Comparison of ENCODE assay signal across 10 cellular contexts in genomic region chr10:32960022-32960421, GRCh38. TPM values are rescaled to one million over a fixed set of nuclear protein-coding genes. Genes with fewer than 3 reads are reported as not detected.
DNase-seq lines count a peak whose midpoint lies in the region; ATAC-seq, FAIRE-seq and TF ChIP-seq lines count a peak whose summit lies in the region.
"Had no signal": no experiment of that assay in that cellular context is flagged by ENCODE, and none has a peak within 500 bp of the region (broad histone marks: within the 10 kb centered on the region; RNA-seq: fewer than 3 reads in every experiment).

No MANE protein-coding gene starts in this region.

- H3K27ac ChIP-seq in CD4-positive, CD25-positive, alpha-beta regulatory T cell (ENCODE audit: insufficient read depth, low read length, poor library complexity, severe bottlenecking), result no peak overlapping the region
- H3K27ac ChIP-seq in HUES64 (ENCODE audit: low read depth, low read length) (no peak overlapping the region), pancreas (no peak overlapping the region)
- no peak overlapping the region for H3K27ac ChIP-seq in naive thymus-derived CD4-positive, alpha-beta T cell (ENCODE audit: low read depth, low read length)

- H3K27ac Mint-ChIP-seq in CD4-positive, CD25-positive, alpha-beta regulatory T cell, result peak overlapping the region in 2 of 3 donors; percentile 48 to 51
- H3K27ac Mint-ChIP-seq in chondrocyte (ENCODE audit: unreplicated experiment), result no peak overlapping the region
- H3K27ac Mint-ChIP-seq in naive thymus-derived CD4-positive, alpha-beta T cell, result peak overlapping the region in 1 of 9 donors; percentile 7
- H3K27ac Mint-ChIP-seq in CD14-positive monocyte, result no peak overlapping the region

- 86% methylated on average over 4 of the region's 4 CpGs for WGBS in HUES64
- WGBS in pancreas, 2 donors, result 35 to 36% methylated on average over 4 of the region's 4 CpGs

- no peak for DNase-seq in CD4-positive, CD25-positive, alpha-beta regulatory T cell
- DNase-seq in chondrocyte (ENCODE audit: low spot score), result no peak
- no peak for DNase-seq in naive thymus-derived CD4-positive, alpha-beta T cell
- DNase-seq in CD14-positive monocyte (ENCODE audit: low spot score), result no peak
- DNase-seq in pancreas, result no peak
- no peak for DNase-seq in T-helper 2 cell
- DNase-seq in SHP77 treated with DMSO at 0.1 percent for 48 hours (lab: John Stamatoyannopoulos, UW), result no peak
- DNase-seq: kidney, T-helper 1 cell had no signal

- FAIRE-seq in pancreas (lab: Jason Lieb, UNC), result no peak
- FAIRE-seq: kidney had no signal

- no peaks in the 10 kb centered on the region for H3K27me3 Mint-ChIP-seq in CD4-positive, CD25-positive, alpha-beta regulatory T cell
- H3K27me3 Mint-ChIP-seq in chondrocyte (ENCODE audit: low read depth) (no peaks in the 10 kb centered on the region), CD14-positive monocyte (ENCODE audit: low read depth in 3 of 3) (no peaks in the 10 kb centered on the region)
- H3K27me3 Mint-ChIP-seq in naive thymus-derived CD4-positive, alpha-beta T cell, result peaks cover 0 to 15% (median 0%) of the 10 kb centered on the region in 5 donors

- H3K4me3 ChIP-seq in CD4-positive, CD25-positive, alpha-beta regulatory T cell (ENCODE audit: low read depth, low read length), result peak overlapping the region; percentile 88
- H3K4me3 ChIP-seq in HUES64 (ENCODE audit: low read length), result peak overlapping the region; percentile 89
- H3K4me3 ChIP-seq in naive thymus-derived CD4-positive, alpha-beta T cell (ENCODE audit: low read length), result no peak overlapping the region
- peak overlapping the region in 1 of 4 donors; percentile 79 for H3K4me3 ChIP-seq in pancreas

- H3K4me1 Mint-ChIP-seq in CD4-positive, CD25-positive, alpha-beta regulatory T cell, result peaks cover 8 to 49% (median 43%) of the 10 kb centered on the region in 4 donors
- H3K4me1 Mint-ChIP-seq in chondrocyte (ENCODE audit: low read depth) (peaks cover 64% of the 10 kb centered on the region), CD14-positive monocyte (peaks cover 53% of the 10 kb centered on the region)
- peaks cover 15 to 43% (median 38%) of the 10 kb centered on the region in 7 donors for H3K4me1 Mint-ChIP-seq in naive thymus-derived CD4-positive, alpha-beta T cell

- intact Hi-C loops in naive thymus-derived CD4-positive, alpha-beta T cell (cut with micrococcal nuclease), result no loop called here
- intact Hi-C loops in CD14-positive monocyte (cut with micrococcal nuclease), result loop anchor here in 1 of 2 donors (2.0 kb wide), 1 partner anchor 21 kb away; no protein-coding TSS in a partner anchor
- intact Hi-C loops in pancreas (cut with DNase I), result no loop called here

- no peaks in the 10 kb centered on the region for H3K9me3 ChIP-seq in CD4-positive, CD25-positive, alpha-beta regulatory T cell (ENCODE audit: control insufficient read depth in 2 of 2, low read length in 2 of 2)
- no peaks in the 10 kb centered on the region for H3K9me3 ChIP-seq in HUES64 (ENCODE audit: insufficient read depth, low read depth, low read length)
- H3K9me3 ChIP-seq in naive thymus-derived CD4-positive, alpha-beta T cell (ENCODE audit: control insufficient read depth in 2 of 3, low read length in 3 of 3), result no peaks in the 10 kb centered on the region
- H3K9me3 ChIP-seq in pancreas, result no peaks in the 10 kb centered on the region

- peak overlapping the region; percentile 37 to 98 (median 76) for H3K4me3 Mint-ChIP-seq in CD4-positive, CD25-positive, alpha-beta regulatory T cell
- peak overlapping the region; percentile 79 for H3K4me3 Mint-ChIP-seq in chondrocyte (ENCODE audit: unreplicated experiment)
- H3K4me3 Mint-ChIP-seq in naive thymus-derived CD4-positive, alpha-beta T cell, result peak overlapping the region in 6 of 10 donors; percentile 16 to 94 (median 70)
- no peak overlapping the region for H3K4me3 Mint-ChIP-seq in CD14-positive monocyte

- peaks cover 0 to 3% (median 0%) of the 10 kb centered on the region in 7 donors for H3K9me3 Mint-ChIP-seq in CD4-positive, CD25-positive, alpha-beta regulatory T cell
- H3K9me3 Mint-ChIP-seq in chondrocyte (ENCODE audit: low read depth) (no peaks in the 10 kb centered on the region), CD14-positive monocyte (no peaks in the 10 kb centered on the region)
- H3K9me3 Mint-ChIP-seq in naive thymus-derived CD4-positive, alpha-beta T cell, result no peaks in the 10 kb centered on the region

- 0 out of 2 replicates have a peak overlapping the region, but pooled peaks have one; percentile 100 for H3K9ac ChIP-seq in HUES64 (ENCODE audit: low read depth, low read length)

- no peaks in the 10 kb centered on the region for H3K36me3 ChIP-seq in CD4-positive, CD25-positive, alpha-beta regulatory T cell (ENCODE audit: control insufficient read depth, insufficient read depth, low read length)
- H3K36me3 ChIP-seq in HUES64 (ENCODE audit: insufficient read depth, low read length), result no peaks in the 10 kb centered on the region
- no peaks in the 10 kb centered on the region for H3K36me3 ChIP-seq in naive thymus-derived CD4-positive, alpha-beta T cell (ENCODE audit: control insufficient read depth in 2 of 3, insufficient read depth in 3 of 3, low read length in 3 of 3)
- no peaks in the 10 kb centered on the region for H3K36me3 ChIP-seq in pancreas

- H3K36me3 Mint-ChIP-seq in CD4-positive, CD25-positive, alpha-beta regulatory T cell, result no peaks in the 10 kb centered on the region
- no peaks in the 10 kb centered on the region for H3K36me3 Mint-ChIP-seq in chondrocyte (ENCODE audit: low read depth)
- H3K36me3 Mint-ChIP-seq in naive thymus-derived CD4-positive, alpha-beta T cell, result no peaks in the 10 kb centered on the region
- H3K36me3 Mint-ChIP-seq in CD14-positive monocyte, result peaks cover 0 to 9% of the 10 kb centered on the region in 2 donors

- no peak for ATAC-seq in CD4-positive, CD25-positive, alpha-beta regulatory T cell (ENCODE audit: low read depth in 2 of 2)
- ATAC-seq in naive thymus-derived CD4-positive, alpha-beta T cell, result no peak
- no peak for ATAC-seq in pancreas

- CTCF ChIA-PET in naive thymus-derived CD4-positive, alpha-beta T cell (lab: Charles Lee), result no interaction called here

- POLR2A ChIA-PET in naive thymus-derived CD4-positive, alpha-beta T cell (lab: Charles Lee), result interaction anchor here (1.9 kb wide), 1 partner anchor 12 kb away, joined by 4 read pairs; no protein-coding TSS in a partner anchor

- no peak for TF ChIP-seq CTCF in chondrocyte (IDR thresholded peaks at IDR 0.05)
- no peak for TF ChIP-seq CTCF in CD14-positive monocyte (IDR thresholded peaks at IDR 0.05)
- TF ChIP-seq CTCF in pancreas (IDR thresholded peaks at IDR 0.05), result no peak

- peaks cover 33% of the 10 kb centered on the region for H3K4me1 ChIP-seq in CD4-positive, CD25-positive, alpha-beta regulatory T cell (ENCODE audit: control insufficient read depth, insufficient read depth, low read length, poor library complexity, severe bottlenecking)
- H3K4me1 ChIP-seq in HUES64 (ENCODE audit: insufficient read depth, low read length) (peaks cover 60% of the 10 kb centered on the region), pancreas (peaks cover 15 to 37% (median 17%) of the 10 kb centered on the region in 3 donors)
- H3K4me1 ChIP-seq in naive thymus-derived CD4-positive, alpha-beta T cell (ENCODE audit: control insufficient read depth in 2 of 2, insufficient read depth in 2 of 2, low read length in 2 of 2), result peaks cover 0 to 6% of the 10 kb centered on the region in 2 donors

- H3K27me3 ChIP-seq in CD4-positive, CD25-positive, alpha-beta regulatory T cell (ENCODE audit: control insufficient read depth, insufficient read depth, low read length), result no peaks in the 10 kb centered on the region
- H3K27me3 ChIP-seq in HUES64 (ENCODE audit: insufficient read depth, low read length) (no peaks in the 10 kb centered on the region), pancreas (no peaks in the 10 kb centered on the region)
- H3K27me3 ChIP-seq in naive thymus-derived CD4-positive, alpha-beta T cell (ENCODE audit: control insufficient read depth in 2 of 2, insufficient read depth in 2 of 2, low read length in 2 of 2), result no peaks in the 10 kb centered on the region

RNA-seq across cellular contexts. Expression of gene ITGB1, which starts 2.0 kb away (rescaled TPM):
- total RNA-seq in CD4-positive, CD25-positive, alpha-beta regulatory T cell, result 524 TPM
- polyA plus RNA-seq in CD4-positive, CD25-positive, alpha-beta regulatory T cell, result 100 to 1,000 TPM; 360 to 577 (median 469) TPM
- 236 TPM for polyA plus RNA-seq in HUES64 (2013, experiment 1 of 2)
- polyA plus RNA-seq in HUES64 (2013, experiment 2 of 2), result 283 TPM
- total RNA-seq in chondrocyte (951 to 1,280 TPM (median 1,183 TPM) in 3 replicates), pancreas (100 to 1,000 TPM in 5 of 6 donors, 10 to 100 TPM in 1; 81.8 to 316 (median 125) TPM)
- 100 to 1,000 TPM in 1 of 5 experiments, 10 to 100 TPM in 4; 43.2 to 205 (median 60.8) TPM for total RNA-seq in naive thymus-derived CD4-positive, alpha-beta T cell
- polyA plus RNA-seq in naive thymus-derived CD4-positive, alpha-beta T cell, result 10 to 100 TPM; 26.5 to 36.1 TPM
- polyA plus RNA-seq in CD14-positive monocyte (100 to 1,000 TPM; 127 to 157 TPM), pancreas (10 to 100 TPM; 44.0 to 97.3 TPM)

Comparison
In these comparisons a context has a peak if more than half of its experiments do, and no peak if none do; other contexts are left out.
1. H3K27ac Mint-ChIP-seq: peak in CD4-positive, CD25-positive, alpha-beta regulatory T cell (2 of 3); none in chondrocyte (single experiment) and CD14-positive monocyte (0 of 7).
2. H3K4me3 Mint-ChIP-seq: peak in CD4-positive, CD25-positive, alpha-beta regulatory T cell (4 of 4), chondrocyte (single experiment) and naive thymus-derived CD4-positive, alpha-beta T cell (6 of 10); none in CD14-positive monocyte (0 of 2).